In genomic region chr17:12790806-12791148, GRCh38 we compare ENCODE assay signal across 14 cellular contexts. TPM values are rescaled to one million over a fixed set of nuclear protein-coding genes. Genes with fewer than 3 reads are reported as not detected.
DNase-seq lines count a peak whose midpoint lies in the region; ATAC-seq and TF ChIP-seq lines count a peak whose summit lies in the region.
"Had no signal": no experiment of that assay in that cellular context is flagged by ENCODE, and none has a peak within 500 bp of the region (broad histone marks: within the 10 kb centered on the region; RNA-seq: fewer than 3 reads in every experiment).

No MANE protein-coding gene starts in this region.

- intact Hi-C loops in activated T-helper 2 cell treated with anti-CD3 and anti-CD28 coated beads, Interferon-gamma antibody, Interleukin-2, Interleukin-4, amounts not matched to agents 10 μg/mL and 5 μg/mL and 100 μg/mL, durations not matched to agents 14 hours and 24 hours and 36 hours (cut with micrococcal nuclease), result no loop called here
- intact Hi-C loops in spleen (cut with DNase I; ENCODE audit: low total_unique reads), result no loop called here

- H3K4me1 Mint-ChIP-seq in activated T-helper 2 cell treated with anti-CD3 and anti-CD28 coated beads, Interferon-gamma antibody, Interleukin-2, Interleukin-4, amounts not matched to agents 10 μg/mL and 5 μg/mL and 100 μg/mL, durations not matched to agents 14 hours and 24 hours and 36 hours (ENCODE audit: low read depth), result no peaks in the 10 kb centered on the region
- H3K4me1 Mint-ChIP-seq in activated CD8-positive, alpha-beta T cell treated with anti-CD3 and anti-CD28 coated beads, Interleukin-2, amount 10 ng/mL, durations not matched to agents 7 days and 5 days (ENCODE audit: low read depth), result peaks cover 6% of the 10 kb centered on the region

- peak overlapping the region; percentile 89 for H2AFZ ChIP-seq in parathyroid adenoma

- peak; percentile 48 for DNase-seq in G401 (ENCODE audit: low spot score)
- no peak for DNase-seq in NT2/D1 (ENCODE audit: low read depth, low spot score)
- no peak for DNase-seq in activated T-helper 2 cell treated with anti-CD3 and anti-CD28 coated beads, Interferon-gamma antibody, Interleukin-2, Interleukin-4, amounts not matched to agents 10 μg/mL and 5 μg/mL and 100 μg/mL, durations not matched to agents 14 hours and 24 hours and 36 hours (ENCODE audit: low spot score)
- DNase-seq in activated CD8-positive, alpha-beta T cell treated with anti-CD3 and anti-CD28 coated beads, Interleukin-2, amount 10 ng/mL, durations not matched to agents 7 days and 5 days, result no peak
- DNase-seq in spleen, result no peak
- DNase-seq in COR-L47 (lab: John Stamatoyannopoulos, UW), result no peak
- DNase-seq: CD4-positive, CD25-positive, alpha-beta regulatory T cell; naive thymus-derived CD8-positive, alpha-beta T cell; stimulated activated CD4-positive, alpha-beta T cell treated with anti-CD3 and anti-CD28 coated beads, Interleukin-12 subunit alpha, Interleukin-12 subunit beta, amount 100 ng/mL, for 4 hours had no signal

- TF ChIP-seq CTCF in parathyroid adenoma (IDR thresholded peaks at IDR 0.05) (no peak), spleen (IDR thresholded peaks at IDR 0.05 in 8 of 11, conservative IDR thresholded peaks at IDR 0.05 in 3 of 11) (no peak)

- peak overlapping the region; percentile 88 for H3K4me3 ChIP-seq in NT2/D1 (ENCODE audit: insufficient read length, low read depth)
- peak overlapping the region; percentile 90 for H3K4me3 ChIP-seq in iPS-11a (ENCODE audit: low read depth, low read length)
- peak overlapping the region; percentile 58 for H3K4me3 ChIP-seq in parathyroid adenoma (ENCODE audit: low read depth, low read length)
- H3K4me3 ChIP-seq in spleen, result peak overlapping the region in 1 of 8 donors; percentile 90

- H3K27me3 Mint-ChIP-seq in activated T-helper 2 cell treated with anti-CD3 and anti-CD28 coated beads, Interferon-gamma antibody, Interleukin-2, Interleukin-4, amounts not matched to agents 10 μg/mL and 5 μg/mL and 100 μg/mL, durations not matched to agents 14 hours and 24 hours and 36 hours (ENCODE audit: low read depth), result peaks cover 13% of the 10 kb centered on the region
- H3K27me3 Mint-ChIP-seq in activated CD8-positive, alpha-beta T cell treated with anti-CD3 and anti-CD28 coated beads, Interleukin-2, amount 10 ng/mL, durations not matched to agents 7 days and 5 days (ENCODE audit: low read depth), result peaks cover 22% of the 10 kb centered on the region

- H3K36me3 ChIP-seq in NT2/D1 (ENCODE audit: insufficient read depth, insufficient read length, low read length) (no peaks in the 10 kb centered on the region), parathyroid adenoma (ENCODE audit: control insufficient read depth, insufficient read depth, low read length) (no peaks in the 10 kb centered on the region), spleen (no peaks in the 10 kb centered on the region)
- H3K36me3 ChIP-seq: adrenal gland had no signal

- no peak overlapping the region for H3K4me3 Mint-ChIP-seq in activated T-helper 2 cell treated with anti-CD3 and anti-CD28 coated beads, Interferon-gamma antibody, Interleukin-2, Interleukin-4, amounts not matched to agents 10 μg/mL and 5 μg/mL and 100 μg/mL, durations not matched to agents 14 hours and 24 hours and 36 hours (ENCODE audit: low read depth)
- no peak overlapping the region for H3K4me3 Mint-ChIP-seq in activated CD8-positive, alpha-beta T cell treated with anti-CD3 and anti-CD28 coated beads, Interleukin-2, amount 10 ng/mL, durations not matched to agents 7 days and 5 days

- peak overlapping the region; percentile 74 for H3K4me2 ChIP-seq in parathyroid adenoma (ENCODE audit: low read length)
- H3K4me2 ChIP-seq: KMS-11 had no signal

- no peak overlapping the region for H3K27ac ChIP-seq in parathyroid adenoma
- no peak overlapping the region for H3K27ac ChIP-seq in spleen
- H3K27ac ChIP-seq: adrenal gland, KMS-11, RWPE1 had no signal

- H3K4me1 ChIP-seq in NT2/D1 (ENCODE audit: insufficient read depth, insufficient read length) (no peaks in the 10 kb centered on the region), parathyroid adenoma (peaks cover 6% of the 10 kb centered on the region), spleen (peaks cover 0 to 17% (median 11%) of the 10 kb centered on the region in 6 donors)
- H3K4me1 ChIP-seq: adrenal gland had no signal

- 45 to 68% (median 61%) methylated on average over 5 to 6 of the region's 6 CpGs for WGBS in spleen, 5 donors

- H3K36me3 Mint-ChIP-seq in activated T-helper 2 cell treated with anti-CD3 and anti-CD28 coated beads, Interferon-gamma antibody, Interleukin-2, Interleukin-4, amounts not matched to agents 10 μg/mL and 5 μg/mL and 100 μg/mL, durations not matched to agents 14 hours and 24 hours and 36 hours (ENCODE audit: low read depth), result no peaks in the 10 kb centered on the region
- no peaks in the 10 kb centered on the region for H3K36me3 Mint-ChIP-seq in activated CD8-positive, alpha-beta T cell treated with anti-CD3 and anti-CD28 coated beads, Interleukin-2, amount 10 ng/mL, durations not matched to agents 7 days and 5 days (ENCODE audit: low read depth)
- H3K36me3 Mint-ChIP-seq: CD4-positive, CD25-positive, alpha-beta regulatory T cell had no signal

- peaks cover 25% of the 10 kb centered on the region for H3K79me2 ChIP-seq in parathyroid adenoma

- H3K27me3 ChIP-seq in NT2/D1 (ENCODE audit: insufficient read depth, insufficient read length), result peaks cover 14% of the 10 kb centered on the region
- no peaks in the 10 kb centered on the region for H3K27me3 ChIP-seq in parathyroid adenoma (ENCODE audit: control insufficient read depth, insufficient read depth, low read length)
- H3K27me3 ChIP-seq in spleen (replicated peaks in 1 of 7), result peaks cover 0 to 65% (median 24%) of the 10 kb centered on the region in 7 donors

- POLR2A ChIA-PET in activated CD8-positive, alpha-beta T cell treated with anti-CD3 and anti-CD28 coated beads, Interleukin-2, amount 10 ng/mL, durations not matched to agents 7 days and 5 days (lab: Charles Lee), result no interaction called here

- H3K9ac ChIP-seq in NT2/D1 (ENCODE audit: insufficient read length, low read depth) (peak overlapping the region; percentile 32), parathyroid adenoma (no peak overlapping the region)
- H3K9ac ChIP-seq: KMS-11 had no signal

- CTCF ChIA-PET in activated CD8-positive, alpha-beta T cell treated with anti-CD3 and anti-CD28 coated beads, Interleukin-2, amount 10 ng/mL, durations not matched to agents 7 days and 5 days (lab: Charles Lee), result no interaction called here

- H3K9me3 ChIP-seq in NT2/D1 (ENCODE audit: insufficient read depth, low read length) (no peaks in the 10 kb centered on the region), parathyroid adenoma (ENCODE audit: control insufficient read depth, low read length) (no peaks in the 10 kb centered on the region), spleen (no peaks in the 10 kb centered on the region)
- H3K9me3 ChIP-seq: adrenal gland had no signal

- ATAC-seq in activated CD8-positive, alpha-beta T cell treated with anti-CD3 and anti-CD28 coated beads, Interleukin-2, amount 10 ng/mL, durations not matched to agents 7 days and 5 days, result no peak
- ATAC-seq: naive thymus-derived CD8-positive, alpha-beta T cell had no signal

- no peaks in the 10 kb centered on the region for H3K9me3 Mint-ChIP-seq in activated T-helper 2 cell treated with anti-CD3 and anti-CD28 coated beads, Interferon-gamma antibody, Interleukin-2, Interleukin-4, amounts not matched to agents 10 μg/mL and 5 μg/mL and 100 μg/mL, durations not matched to agents 14 hours and 24 hours and 36 hours
- no peaks in the 10 kb centered on the region for H3K9me3 Mint-ChIP-seq in activated CD8-positive, alpha-beta T cell treated with anti-CD3 and anti-CD28 coated beads, Interleukin-2, amount 10 ng/mL, durations not matched to agents 7 days and 5 days (ENCODE audit: insufficient read depth)

- in situ Hi-C loops in G401 (cut with HindIII; ENCODE audit: low sequenced_read_pairs), result no loop called here

- H3K27ac Mint-ChIP-seq in activated T-helper 2 cell treated with anti-CD3 and anti-CD28 coated beads, Interferon-gamma antibody, Interleukin-2, Interleukin-4, amounts not matched to agents 10 μg/mL and 5 μg/mL and 100 μg/mL, durations not matched to agents 14 hours and 24 hours and 36 hours, result no peak overlapping the region
- H3K27ac Mint-ChIP-seq in activated CD8-positive, alpha-beta T cell treated with anti-CD3 and anti-CD28 coated beads, Interleukin-2, amount 10 ng/mL, durations not matched to agents 7 days and 5 days, result no peak overlapping the region
- H3K27ac Mint-ChIP-seq: CD4-positive, CD25-positive, alpha-beta regulatory T cell; naive thymus-derived CD8-positive, alpha-beta T cell had no signal

- no peak for TF ChIP-seq POLR2A in spleen (IDR thresholded peaks at IDR 0.05)

RNA-seq across cellular contexts. Expression of gene ARHGAP44, which starts 1.5 kb away (rescaled TPM):
- 0.62 and 1.6 TPM in 2 replicates for total RNA-seq in G401 (2014; rRNA removed; shearing (Covaris generic))
- total RNA-seq in activated T-helper 2 cell treated with anti-CD3 and anti-CD28 coated beads, Interferon-gamma antibody, Interleukin-2, Interleukin-4, amounts not matched to agents 10 μg/mL and 5 μg/mL and 100 μg/mL, durations not matched to agents 14 hours and 24 hours and 36 hours, result 0.21 TPM in 2 replicates
- total RNA-seq in activated CD8-positive, alpha-beta T cell treated with anti-CD3 and anti-CD28 coated beads, Interleukin-2, amount 10 ng/mL, durations not matched to agents 7 days and 5 days, result under 1 TPM; 0.26 to 0.37 TPM
- total RNA-seq in spleen, result 1 to 10 TPM; 1.2 to 2.6 (median 1.7) TPM
- under 1 TPM; 0.54 to 0.99 (median 0.70) TPM for polyA plus RNA-seq in spleen
- total RNA-seq: CD4-positive, CD25-positive, alpha-beta regulatory T cell; naive thymus-derived CD8-positive, alpha-beta T cell had no signal
